In the genomic region with DNA sequence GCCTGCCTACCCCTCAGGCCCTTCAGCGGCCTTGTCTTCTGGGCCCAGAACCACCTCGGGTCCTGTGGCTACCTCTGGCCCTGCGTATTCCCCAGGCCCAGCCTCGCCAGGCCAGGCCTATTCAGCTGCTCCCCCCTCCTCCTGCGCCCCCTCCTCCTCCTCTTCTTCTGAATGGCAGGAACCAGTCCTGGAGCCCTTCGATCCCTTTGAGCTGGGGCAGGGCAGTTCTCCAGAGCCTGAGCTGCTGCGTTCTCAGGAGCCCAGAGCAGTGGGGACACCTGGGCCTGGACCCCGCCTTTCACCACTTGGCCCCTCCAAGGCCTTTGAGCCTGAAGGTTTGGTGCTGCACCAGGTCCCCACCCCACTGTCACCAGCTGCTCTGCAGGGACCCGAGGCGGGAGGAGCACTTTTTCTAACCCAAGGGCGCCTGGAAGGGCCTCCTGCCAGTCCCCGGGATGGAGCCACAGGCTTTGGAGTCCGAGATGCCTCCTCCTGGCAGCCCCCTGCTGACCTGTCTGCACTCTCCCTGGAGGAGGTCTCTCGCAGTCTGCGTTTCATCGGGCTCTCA, we compare ENCODE assay signal across 2 cellular contexts.
TF ChIP-seq lines count a peak whose summit lies in the region.

No MANE protein-coding gene starts in this region.

TF ChIP-seq in SK-N-SH, 30 proteins besides CTCF, POLR2A, EP300 and RAD21:
- TF ChIP-seq, protein P1, sequence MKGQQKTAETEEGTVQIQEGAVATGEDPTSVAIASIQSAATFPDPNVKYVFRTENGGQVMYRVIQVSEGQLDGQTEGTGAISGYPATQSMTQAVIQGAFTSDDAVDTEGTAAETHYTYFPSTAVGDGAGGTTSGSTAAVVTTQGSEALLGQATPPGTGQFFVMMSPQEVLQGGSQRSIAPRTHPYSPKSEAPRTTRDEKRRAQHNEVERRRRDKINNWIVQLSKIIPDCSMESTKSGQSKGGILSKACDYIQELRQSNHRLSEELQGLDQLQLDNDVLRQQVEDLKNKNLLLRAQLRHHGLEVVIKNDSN (IDR thresholded peaks at IDR 0.05; ENCODE audit: borderline replicate concordance, low read depth): no peak
- no peak for TF ChIP-seq YY1 (IDR thresholded peaks at IDR 0.05; ENCODE audit: low read depth)
- TF ChIP-seq GABPA (IDR thresholded peaks at IDR 0.05; ENCODE audit: low read depth): no peak
- TF ChIP-seq FOSL2 (IDR thresholded peaks at IDR 0.05; ENCODE audit: borderline replicate concordance, low read depth): no peak
- no peak for TF ChIP-seq RXRA (IDR thresholded peaks at IDR 0.05; ENCODE audit: borderline replicate concordance, low read depth)
- TF ChIP-seq TAF1 (IDR thresholded peaks at IDR 0.05; ENCODE audit: borderline replicate concordance, low read depth, low read length): no peak
- TF ChIP-seq, protein P2, sequence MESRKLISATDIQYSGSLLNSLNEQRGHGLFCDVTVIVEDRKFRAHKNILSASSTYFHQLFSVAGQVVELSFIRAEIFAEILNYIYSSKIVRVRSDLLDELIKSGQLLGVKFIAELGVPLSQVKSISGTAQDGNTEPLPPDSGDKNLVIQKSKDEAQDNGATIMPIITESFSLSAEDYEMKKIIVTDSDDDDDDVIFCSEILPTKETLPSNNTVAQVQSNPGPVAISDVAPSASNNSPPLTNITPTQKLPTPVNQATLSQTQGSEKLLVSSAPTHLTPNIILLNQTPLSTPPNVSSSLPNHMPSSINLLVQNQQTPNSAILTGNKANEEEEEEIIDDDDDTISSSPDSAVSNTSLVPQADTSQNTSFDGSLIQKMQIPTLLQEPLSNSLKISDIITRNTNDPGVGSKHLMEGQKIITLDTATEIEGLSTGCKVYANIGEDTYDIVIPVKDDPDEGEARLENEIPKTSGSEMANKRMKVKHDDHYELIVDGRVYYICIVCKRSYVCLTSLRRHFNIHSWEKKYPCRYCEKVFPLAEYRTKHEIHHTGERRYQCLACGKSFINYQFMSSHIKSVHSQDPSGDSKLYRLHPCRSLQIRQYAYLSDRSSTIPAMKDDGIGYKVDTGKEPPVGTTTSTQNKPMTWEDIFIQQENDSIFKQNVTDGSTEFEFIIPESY (IDR thresholded peaks at IDR 0.05; ENCODE audit: borderline replicate concordance, low read depth): no peak
- TF ChIP-seq, protein P3, sequence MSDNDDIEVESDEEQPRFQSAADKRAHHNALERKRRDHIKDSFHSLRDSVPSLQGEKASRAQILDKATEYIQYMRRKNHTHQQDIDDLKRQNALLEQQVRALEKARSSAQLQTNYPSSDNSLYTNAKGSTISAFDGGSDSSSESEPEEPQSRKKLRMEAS (IDR thresholded peaks at IDR 0.05; ENCODE audit: low read depth): no peak
- no peak for TF ChIP-seq ELF1 (IDR thresholded peaks at IDR 0.05)
- no peak for TF ChIP-seq RFX5 (IDR thresholded peaks at IDR 0.05; ENCODE audit: low read length)
- no peak for TF ChIP-seq SMC3 (IDR thresholded peaks at IDR 0.05; ENCODE audit: low read depth, low read length)
- TF ChIP-seq CHD2 (IDR thresholded peaks at IDR 0.05; ENCODE audit: low read length, partially characterized antibody): no peak

TF ChIP-seq in SK-N-SH treated with all-trans-retinoic acid at 6 μM for 48 hours, 23 proteins besides CTCF, POLR2A, EP300 and RAD21:
- TF ChIP-seq ZNF565 (CRISPR knock-in tag; conservative IDR thresholded peaks at IDR 0.05; ENCODE audit: low read depth): no peak
- no peak for TF ChIP-seq ARNTL (CRISPR knock-in tag; IDR thresholded peaks at IDR 0.05; ENCODE audit: borderline replicate concordance, low read depth)
- TF ChIP-seq RARB (CRISPR knock-in tag; IDR thresholded peaks at IDR 0.05): no peak
